Comparison of ENCODE assay signal across 8 cellular contexts in genomic region chr22:46036558-46037408, GRCh38. TPM values are rescaled to one million over a fixed set of nuclear protein-coding genes. Genes with fewer than 3 reads are reported as not detected.
DNase-seq lines count a peak whose midpoint lies in the region; ATAC-seq and TF ChIP-seq lines count a peak whose summit lies in the region.

No MANE protein-coding gene starts in this region.

- CTCF ChIA-PET in CD4-positive, alpha-beta memory T cell (lab: Charles Lee; ENCODE audit: partially characterized antibody): interaction anchor here (0.6 to 6.0 kb wide), 16 partner anchors 8 to 80 kb away, joined by 3 to 68 read pairs (median 4); no protein-coding TSS in a partner anchor

- ATAC-seq in HG03280 (IDR thresholded peaks at IDR 0.05; ENCODE audit: unreplicated experiment) (no peak), HG02610 (IDR thresholded peaks at IDR 0.05; ENCODE audit: unreplicated experiment) (no peak)

- peak; percentile 64 to 80 (median 65) for DNase-seq in CD4-positive, alpha-beta memory T cell
- DNase-seq in HCEC 1CT: peak; percentile 22
- DNase-seq in SK-MEL-5 (ENCODE audit: low read depth, low spot score): peak; percentile 62
- no peak for DNase-seq in astrocyte of the spinal cord (ENCODE audit: low read depth, low spot score)
- no peak for DNase-seq in kidney epithelial cell (ENCODE audit: low read depth)
- peak; percentile 47 for DNase-seq in stimulated activated CD4-positive, alpha-beta T cell treated with anti-CD3 and anti-CD28 coated beads, Interleukin-4, amount 100 ng/mL, for 1 hour

- no peaks in the 10 kb centered on the region for H3K36me3 Mint-ChIP-seq in CD4-positive, alpha-beta memory T cell

- H3K27ac Mint-ChIP-seq in CD4-positive, alpha-beta memory T cell: peak overlapping the region; percentile 92 to 98 (median 97)

- intact Hi-C loops in CD4-positive, alpha-beta memory T cell (cut with micrococcal nuclease): loop anchor here (1.0 to 5.0 kb wide), 9 partner anchors 8 to 726 kb away; partner anchors contain the start of genes CDPF1 and TBC1D22A

- H3K9me3 ChIP-seq in CD4-positive, alpha-beta memory T cell (ENCODE audit: control insufficient read depth in 1 of 2, low read length in 2 of 2): no peaks in the 10 kb centered on the region

- H3K36me3 ChIP-seq in CD4-positive, alpha-beta memory T cell (ENCODE audit: insufficient read depth, low read length): no peaks in the 10 kb centered on the region
- no peaks in the 10 kb centered on the region for H3K36me3 ChIP-seq in kidney epithelial cell (ENCODE audit: control insufficient read depth, insufficient read depth, low read length)

- POLR2A ChIA-PET in CD4-positive, alpha-beta memory T cell (lab: Charles Lee; ENCODE audit: partially characterized antibody): interaction anchor here (0.6 to 5.7 kb wide), 20 partner anchors 8 to 727 kb away, joined by 3 to 123 read pairs (median 10); partner anchors contain the start of genes CDPF1, FAM118A, GTSE1 and TRMU

- peaks cover 8 to 26% (median 15%) of the 10 kb centered on the region in 4 donors for H3K4me1 Mint-ChIP-seq in CD4-positive, alpha-beta memory T cell

- H3K4me1 ChIP-seq in CD4-positive, alpha-beta memory T cell (ENCODE audit: insufficient read depth, low read length): peaks cover 20% of the 10 kb centered on the region

- H3K4me3 Mint-ChIP-seq in CD4-positive, alpha-beta memory T cell: peak overlapping the region; percentile 79 to 91 (median 86)

- H3K27me3 Mint-ChIP-seq in CD4-positive, alpha-beta memory T cell: no peaks in the 10 kb centered on the region

- peak overlapping the region; percentile 76 to 97 for H3K4me3 ChIP-seq in CD4-positive, alpha-beta memory T cell (ENCODE audit: low read length in 2 of 2)
- H3K4me3 ChIP-seq in astrocyte of the spinal cord (ENCODE audit: low read depth, low read length): peak overlapping the region; percentile 70
- H3K4me3 ChIP-seq in kidney epithelial cell (ENCODE audit: low read depth, low read length): peak overlapping the region; percentile 67

- in situ Hi-C loops in SK-MEL-5 (cut with HindIII; ENCODE audit: low pct_unique_long_range_greater_than_20kb, low sequenced_read_pairs): no loop called here
- in situ Hi-C loops in astrocyte of the spinal cord (cut with HindIII; ENCODE audit: low sequenced_read_pairs): no loop called here

- no peaks in the 10 kb centered on the region for H3K27me3 ChIP-seq in CD4-positive, alpha-beta memory T cell (ENCODE audit: insufficient read depth, low read length)
- H3K27me3 ChIP-seq in kidney epithelial cell (ENCODE audit: control insufficient read depth, insufficient read depth, low read length): no peaks in the 10 kb centered on the region

- peak overlapping the region; percentile 98 for H3K27ac ChIP-seq in CD4-positive, alpha-beta memory T cell (ENCODE audit: low read depth, low read length)

- TF ChIP-seq CTCF in astrocyte of the spinal cord (IDR thresholded peaks at IDR 0.05; ENCODE audit: low read depth, low read length): peak; percentile 37
- TF ChIP-seq CTCF in kidney epithelial cell (IDR thresholded peaks at IDR 0.05; ENCODE audit: insufficient read depth, low read length, poor library complexity, severe bottlenecking): peak; percentile 64

- H3K9me3 Mint-ChIP-seq in CD4-positive, alpha-beta memory T cell: no peaks in the 10 kb centered on the region

RNA-seq across cellular contexts. Expression of gene WNT7B, which starts 59.8 kb away (rescaled TPM):
- not detected for total RNA-seq in CD4-positive, alpha-beta memory T cell
- not detected for polyA plus RNA-seq in CD4-positive, alpha-beta memory T cell
- not detected in 2 replicates for total RNA-seq in SK-MEL-5 (2014; rRNA removed; shearing (Covaris generic))
- 0.04 and 0.32 TPM in 2 replicates for polyA plus RNA-seq in SK-MEL-5 (2015; cell fraction: cytosol; rRNA removed)
- polyA plus RNA-seq in SK-MEL-5 (2015; cell fraction: nucleus; rRNA removed): not detected in 2 replicates
- total RNA-seq in kidney epithelial cell: 15.3 and 19.2 TPM in 2 replicates

Comparison
In these comparisons a context has a peak if more than half of its experiments do, and no peak if none do; other contexts are left out.
1. DNase-seq: peak in CD4-positive, alpha-beta memory T cell (5 of 5), HCEC 1CT (single experiment), SK-MEL-5 (single experiment) and stimulated activated CD4-positive, alpha-beta T cell treated with anti-CD3 and anti-CD28 coated beads, Interleukin-4, amount 100 ng/mL, for 1 hour (single experiment); none in astrocyte of the spinal cord (single experiment) and kidney epithelial cell (single experiment).
2. RNA of gene WNT7B, which starts 59.8 kb away (total RNA-seq): 15.3 to 19.2 TPM in kidney epithelial cell; not detected in CD4-positive, alpha-beta memory T cell and not detected in SK-MEL-5; every median in the first group is over 10 times any median in the second.
3. Peak in every context shown above with its lines, with median percentiles within 50 percentile points of each other: H3K4me3 ChIP-seq.